1 cellular context compared by ENCODE assay signal in the genomic region with DNA sequence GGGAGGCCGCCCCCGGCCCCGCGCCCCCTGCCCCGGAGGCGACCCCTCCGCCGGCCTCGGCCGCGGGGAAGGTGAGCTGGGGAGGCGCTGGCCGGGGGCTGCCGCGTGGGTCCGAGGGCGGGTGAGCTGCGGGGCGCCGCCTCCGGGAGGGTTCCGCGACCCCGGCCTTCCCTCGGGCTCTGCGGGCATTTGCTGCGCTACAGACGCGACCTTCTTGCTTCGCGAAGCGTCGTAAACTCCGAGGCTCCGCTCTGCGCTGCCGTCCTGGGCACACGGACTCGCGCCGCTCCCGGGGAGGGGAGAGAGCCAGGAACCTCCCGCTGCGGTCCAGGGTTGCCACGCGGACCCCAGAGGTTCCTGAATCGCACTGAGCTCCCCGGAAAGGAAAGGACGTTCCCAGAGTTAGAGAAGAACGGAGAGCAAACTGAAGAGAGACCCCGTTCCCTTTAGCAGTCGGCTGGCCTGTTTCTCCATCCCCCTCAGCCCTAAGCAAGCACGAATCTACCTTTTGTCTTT.
TF ChIP-seq lines count a peak whose summit lies in the region.

No MANE protein-coding gene starts in this region.

TF ChIP-seq in HepG2, 621 proteins besides CTCF, POLR2A, EP300 and RAD21 (continued from another document):
- TF ChIP-seq, protein P1, sequence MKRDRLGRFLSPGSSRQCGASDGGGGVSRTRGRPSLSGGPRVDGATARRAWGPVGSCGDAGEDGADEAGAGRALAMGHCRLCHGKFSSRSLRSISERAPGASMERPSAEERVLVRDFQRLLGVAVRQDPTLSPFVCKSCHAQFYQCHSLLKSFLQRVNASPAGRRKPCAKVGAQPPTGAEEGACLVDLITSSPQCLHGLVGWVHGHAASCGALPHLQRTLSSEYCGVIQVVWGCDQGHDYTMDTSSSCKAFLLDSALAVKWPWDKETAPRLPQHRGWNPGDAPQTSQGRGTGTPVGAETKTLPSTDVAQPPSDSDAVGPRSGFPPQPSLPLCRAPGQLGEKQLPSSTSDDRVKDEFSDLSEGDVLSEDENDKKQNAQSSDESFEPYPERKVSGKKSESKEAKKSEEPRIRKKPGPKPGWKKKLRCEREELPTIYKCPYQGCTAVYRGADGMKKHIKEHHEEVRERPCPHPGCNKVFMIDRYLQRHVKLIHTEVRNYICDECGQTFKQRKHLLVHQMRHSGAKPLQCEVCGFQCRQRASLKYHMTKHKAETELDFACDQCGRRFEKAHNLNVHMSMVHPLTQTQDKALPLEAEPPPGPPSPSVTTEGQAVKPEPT (CRISPR knock-in tag; IDR thresholded peaks at IDR 0.05; ENCODE audit: low read depth), result 0 out of 2 replicates have a peak, but pooled peaks have one; percentile 15
- TF ChIP-seq HCFC1 (IDR thresholded peaks at IDR 0.05; ENCODE audit: low read depth, low read length), result no peak
- TF ChIP-seq PHF20 (CRISPR knock-in tag; IDR thresholded peaks at IDR 0.05), result no peak
- peak; percentile 63 for TF ChIP-seq ASH2L (IDR thresholded peaks at IDR 0.05; ENCODE audit: insufficient read length, low read depth, low read length)
TF ChIP-seq in HepG2: peak in this region for 21.
